In genomic region chr1:170887726-170888125, GRCh38 we compare ENCODE assay signal across 21 cellular contexts. TPM values are rescaled to one million over a fixed set of nuclear protein-coding genes. Genes with fewer than 3 reads are reported as not detected.
DNase-seq lines count a peak whose midpoint lies in the region; ATAC-seq, FAIRE-seq and TF ChIP-seq lines count a peak whose summit lies in the region.
"Had no signal": no experiment of that assay in that cellular context is flagged by ENCODE, and none has a peak within 500 bp of the region (broad histone marks: within the 10 kb centered on the region; RNA-seq: fewer than 3 reads in every experiment).

No MANE protein-coding gene starts in this region.

- peaks cover 0 to 16% of the 10 kb centered on the region in 2 experiments for H3K36me3 ChIP-seq in SK-N-SH (replicated peaks in 1 of 2; ENCODE audit: control insufficient read depth in 1 of 2, insufficient read depth in 2 of 2, low read length in 1 of 2)
- H3K36me3 ChIP-seq in transverse colon = no peaks in the 10 kb centered on the region
- H3K36me3 ChIP-seq: BE2C had no signal

- peaks cover 13% of the 10 kb centered on the region for H3K27me3 Mint-ChIP-seq in CD4-positive, alpha-beta T cell

- POLR2A ChIA-PET in SK-N-SH (lab: Yijun Ruan, JAX) = no interaction called here
- POLR2A ChIA-PET in CD4-positive, alpha-beta T cell (lab: Charles Lee) = no interaction called here

- H4K20me1 ChIP-seq in SK-N-SH (ENCODE audit: insufficient read depth) = no peaks in the 10 kb centered on the region

- H3K9me3 ChIP-seq in SK-N-SH (no peaks in the 10 kb centered on the region), transverse colon (no peaks in the 10 kb centered on the region), right cardiac atrium (ENCODE audit: control insufficient read depth, low read length) (no peaks in the 10 kb centered on the region)
- no peaks in the 10 kb centered on the region for H3K9me3 ChIP-seq in CD4-positive, alpha-beta T cell (ENCODE audit: control insufficient read depth, low read length)
- H3K9me3 ChIP-seq: BE2C had no signal

- TF ChIP-seq CTCF in D721Med (IDR thresholded peaks at IDR 0.05; ENCODE audit: insufficient read depth, missing control alignments) (no peak), SK-N-SH (IDR thresholded peaks at IDR 0.05) (no peak), fibroblast of the aortic adventitia (IDR thresholded peaks at IDR 0.05; ENCODE audit: insufficient read depth, low read length) (no peak), transverse colon (IDR thresholded peaks at IDR 0.05) (no peak)
- TF ChIP-seq CTCF in CD4-positive, alpha-beta T cell (IDR thresholded peaks at IDR 0.05) = no peak

- peak overlapping the region; percentile 9; the same call in 1 of the 2 replicates for H3K9ac ChIP-seq in SK-N-SH
- H3K9ac ChIP-seq: KMS-11 had no signal

- 17% methylated on average over 2 of the region's 2 CpGs for WGBS in SK-N-SH (ENCODE audit: low lambda C conversion rate)
- 83 to 89% methylated on average over 2 of the region's 2 CpGs for WGBS in transverse colon (ENCODE audit: low coverage in 1 of 2), 2 donors
- WGBS in right cardiac atrium = 84% methylated on average over 2 of the region's 2 CpGs

- H3K4me1 ChIP-seq in SK-N-SH (ENCODE audit: control insufficient read depth in 1 of 2, insufficient read depth in 2 of 2, low read depth in 1 of 2, low read length in 1 of 2) = peaks cover 0 to 38% of the 10 kb centered on the region in 2 experiments
- H3K4me1 ChIP-seq in transverse colon = peaks cover 0 to 52% (median 14%) of the 10 kb centered on the region in 4 donors
- no peaks in the 10 kb centered on the region for H3K4me1 ChIP-seq in right cardiac atrium (ENCODE audit: control insufficient read depth, insufficient read depth, low read length)
- H3K4me1 ChIP-seq: BE2C had no signal

- ATAC-seq in right cardiac atrium = no peak
- no peak for ATAC-seq in GM18867 (IDR thresholded peaks at IDR 0.05; ENCODE audit: unreplicated experiment)
- no peak for ATAC-seq in CD4-positive, alpha-beta T cell (ENCODE audit: poor library complexity)
- ATAC-seq: GM23338 had no signal

- no peak overlapping the region for H3K4me2 ChIP-seq in SK-N-SH
- H3K4me2 ChIP-seq: GM23338, KMS-11 had no signal

- peaks cover 65% of the 10 kb centered on the region for H3F3A ChIP-seq in SK-N-SH (replicated peaks; ENCODE audit: insufficient read depth)

- H3K27me3 ChIP-seq in SK-N-SH (ENCODE audit: insufficient read depth) = no peaks in the 10 kb centered on the region
- H3K27me3 ChIP-seq in transverse colon = no peaks in the 10 kb centered on the region
- no peaks in the 10 kb centered on the region for H3K27me3 ChIP-seq in right cardiac atrium (ENCODE audit: control insufficient read depth, insufficient read depth)
- no peaks in the 10 kb centered on the region for H3K27me3 ChIP-seq in CD4-positive, alpha-beta T cell (ENCODE audit: control insufficient read depth, insufficient read depth, low read length)
- H3K27me3 ChIP-seq: BE2C had no signal

- no peak for TF ChIP-seq POLR2A in transverse colon (IDR thresholded peaks at IDR 0.05)

- in situ Hi-C loops in transverse colon (cut with MboI; ENCODE audit: low pct_ligation_motif_present in 1 of 4, low pct_unique_long_range_greater_than_20kb in 1 of 4, low sequenced_read_pairs in 3 of 4) = loop anchor here in 1 of 4 donors (25.0 kb wide), 1 partner anchor 975 kb away; no protein-coding TSS in a partner anchor

- DNase-seq in D721Med (ENCODE audit: insufficient read length, low spot score) (no peak), SK-N-SH (no peak), fibroblast of the aortic adventitia (ENCODE audit: low read depth) (peak; percentile 30), transverse colon (no peak), right cardiac atrium (no peak)
- DNase-seq in CD4-positive, alpha-beta T cell = no peak
- DNase-seq: ACHN; BE2C; CD4-positive, alpha-beta memory T cell; DMS53; DND-41; EL; H7 had no signal

- H3K27ac Mint-ChIP-seq in CD4-positive, alpha-beta T cell = no peak overlapping the region
- H3K27ac Mint-ChIP-seq: CD4-positive, alpha-beta memory T cell; GM23338 had no signal

- TF ChIP-seq RAD21 in SK-N-SH (IDR thresholded peaks at IDR 0.05; ENCODE audit: low read length) = no peak

- no peaks in the 10 kb centered on the region for H3K36me3 Mint-ChIP-seq in CD4-positive, alpha-beta T cell (ENCODE audit: low read depth)
- H3K36me3 Mint-ChIP-seq: CD4-positive, alpha-beta memory T cell had no signal

- no peak overlapping the region for H3K4me3 ChIP-seq in SK-N-SH (ENCODE audit: low read depth in 2 of 2, low read length in 1 of 2)
- no peak overlapping the region for H3K4me3 ChIP-seq in fibroblast of the aortic adventitia (ENCODE audit: low read depth, low read length)
- no peak overlapping the region for H3K4me3 ChIP-seq in transverse colon
- no peak overlapping the region for H3K4me3 ChIP-seq in right cardiac atrium (ENCODE audit: low read length)
- H3K4me3 ChIP-seq: GM23338 had no signal

- H3K9me2 ChIP-seq in SK-N-SH = no peaks in the 10 kb centered on the region

- CTCF ChIA-PET in SK-N-SH (lab: Yijun Ruan, JAX) = no interaction called here
- CTCF ChIA-PET in CD4-positive, alpha-beta T cell (lab: Charles Lee) = no interaction called here

- intact Hi-C loops in transverse colon (cut with DNase I; ENCODE audit: low total_unique reads) (no loop called here), right cardiac atrium (cut with DNase I) (loop anchor here in 3 of 4 donors (10.0 kb wide), 3 partner anchors 83 to 963 kb away; no protein-coding TSS in a partner anchor)
- intact Hi-C loops in CD4-positive, alpha-beta T cell (cut with DNase I, micrococcal nuclease) = no loop called here

- H3K27ac ChIP-seq in SK-N-SH (ENCODE audit: low read depth in 2 of 2, low read length in 1 of 2) (peak overlapping the region in 1 of 2 experiments; percentile 88; a peak in 2 of 4 replicates), transverse colon (peak overlapping the region; percentile 68 to 83 (median 76)), right cardiac atrium (ENCODE audit: low read length) (no peak overlapping the region)
- no peak overlapping the region for H3K27ac ChIP-seq in CD4-positive, alpha-beta T cell (ENCODE audit: low read depth, low read length)
- H3K27ac ChIP-seq: C4-2B, KMS-11 had no signal

- no peak overlapping the region for H3K4me3 Mint-ChIP-seq in CD4-positive, alpha-beta T cell
- H3K4me3 Mint-ChIP-seq: CD4-positive, alpha-beta memory T cell; GM23338 had no signal

- no peak overlapping the region for H2AFZ ChIP-seq in SK-N-SH (ENCODE audit: low read depth)
- H2AFZ ChIP-seq: GM23338 had no signal

- peak; percentile 76 to 89 for TF ChIP-seq EP300 in SK-N-SH (IDR thresholded peaks at IDR 0.05; ENCODE audit: borderline replicate concordance in 1 of 2, low read depth in 1 of 2, low read length in 1 of 2)
- TF ChIP-seq EP300 in transverse colon (IDR thresholded peaks at IDR 0.05; ENCODE audit: low read depth) = no peak

- H3K79me2 ChIP-seq in SK-N-SH (ENCODE audit: insufficient read depth) = peaks cover 27% of the 10 kb centered on the region

- no peaks in the 10 kb centered on the region for H3K4me1 Mint-ChIP-seq in CD4-positive, alpha-beta T cell (ENCODE audit: low read depth)
- H3K4me1 Mint-ChIP-seq: CD4-positive, alpha-beta memory T cell; GM23338 had no signal

- H3K9me3 Mint-ChIP-seq in CD4-positive, alpha-beta T cell = no peaks in the 10 kb centered on the region
- H3K9me3 Mint-ChIP-seq: GM23338 had no signal

- peak; percentile 81 for FAIRE-seq in D721Med (lab: Jason Lieb, UNC)
- FAIRE-seq: GM12891 had no signal

TF ChIP-seq in SK-N-SH, 30 proteins besides CTCF, POLR2A, EP300 and RAD21 (continues in another document):
- TF ChIP-seq CHD2 (IDR thresholded peaks at IDR 0.05; ENCODE audit: low read length, partially characterized antibody) (no peak), TEAD4 (IDR thresholded peaks at IDR 0.05; ENCODE audit: borderline replicate concordance, insufficient read depth) (peak; percentile 31; the same call in 1 of the 2 replicates), NRF1 (IDR thresholded peaks at IDR 0.05; ENCODE audit: low read depth, low read length) (no peak), TCF12 (IDR thresholded peaks at IDR 0.05) (peak; percentile 92), EZH2phosphoT487 (IDR thresholded peaks at IDR 0.05; ENCODE audit: borderline replicate concordance, low read depth) (no peak), ZBTB33 (IDR thresholded peaks at IDR 0.05; ENCODE audit: borderline replicate concordance, low read depth) (no peak), ELF1 (IDR thresholded peaks at IDR 0.05) (no peak), YY1 (IDR thresholded peaks at IDR 0.05; ENCODE audit: low read depth) (no peak), SIN3A (IDR thresholded peaks at IDR 0.05; ENCODE audit: borderline replicate concordance, low read depth, low read length) (peak; percentile 26; the same call in 1 of the 2 replicates), USF1 (IDR thresholded peaks at IDR 0.05; ENCODE audit: borderline replicate concordance, low read depth) (no peak), MEF2A (IDR thresholded peaks at IDR 0.05; ENCODE audit: borderline replicate concordance, low read depth) (peak; percentile 26; the same call in 1 of the 2 replicates)

RNA-seq across cellular contexts. Expression of gene MROH9, which starts 47.6 kb away (rescaled TPM):
- polyA plus RNA-seq in SK-N-SH (2012; rRNA removed) (0.24 and 0.26 TPM in 2 replicates), right cardiac atrium (not detected)
- 0.21 and 0.22 TPM in 2 replicates for polyA plus RNA-seq in SK-N-SH (2012; cell fraction: cytosol; rRNA removed)
- 0.43 and 0.82 TPM in 2 replicates for polyA plus RNA-seq in SK-N-SH (2012; cell fraction: nucleus; rRNA removed)
- total RNA-seq in fibroblast of the aortic adventitia (ENCODE audit: low replicate concordance) (0.27 and 0.49 TPM in 2 replicates), transverse colon (not detected), right cardiac atrium (under 1 TPM in 1 of 4 donors, not detected in 3; 0.06 TPM)
- total RNA-seq in CD4-positive, alpha-beta T cell = not detected
- total RNA-seq: A172; CD4-positive, alpha-beta memory T cell; G401; GM23338; H7; HT-29 had no signal
- polyA plus RNA-seq: CD4-positive, alpha-beta memory T cell had no signal

Comparison
In these comparisons a context has a peak if more than half of its experiments do, and no peak if none do; other contexts are left out.
1. H3K27ac ChIP-seq: peak in transverse colon (4 of 4); none in right cardiac atrium (single experiment) and CD4-positive, alpha-beta T cell (single experiment).
2. intact Hi-C loops: an anchor here in right cardiac atrium (10.0 kb wide); none called in transverse colon and CD4-positive, alpha-beta T cell.